8 cellular contexts compared by ENCODE assay signal in the genomic region with DNA sequence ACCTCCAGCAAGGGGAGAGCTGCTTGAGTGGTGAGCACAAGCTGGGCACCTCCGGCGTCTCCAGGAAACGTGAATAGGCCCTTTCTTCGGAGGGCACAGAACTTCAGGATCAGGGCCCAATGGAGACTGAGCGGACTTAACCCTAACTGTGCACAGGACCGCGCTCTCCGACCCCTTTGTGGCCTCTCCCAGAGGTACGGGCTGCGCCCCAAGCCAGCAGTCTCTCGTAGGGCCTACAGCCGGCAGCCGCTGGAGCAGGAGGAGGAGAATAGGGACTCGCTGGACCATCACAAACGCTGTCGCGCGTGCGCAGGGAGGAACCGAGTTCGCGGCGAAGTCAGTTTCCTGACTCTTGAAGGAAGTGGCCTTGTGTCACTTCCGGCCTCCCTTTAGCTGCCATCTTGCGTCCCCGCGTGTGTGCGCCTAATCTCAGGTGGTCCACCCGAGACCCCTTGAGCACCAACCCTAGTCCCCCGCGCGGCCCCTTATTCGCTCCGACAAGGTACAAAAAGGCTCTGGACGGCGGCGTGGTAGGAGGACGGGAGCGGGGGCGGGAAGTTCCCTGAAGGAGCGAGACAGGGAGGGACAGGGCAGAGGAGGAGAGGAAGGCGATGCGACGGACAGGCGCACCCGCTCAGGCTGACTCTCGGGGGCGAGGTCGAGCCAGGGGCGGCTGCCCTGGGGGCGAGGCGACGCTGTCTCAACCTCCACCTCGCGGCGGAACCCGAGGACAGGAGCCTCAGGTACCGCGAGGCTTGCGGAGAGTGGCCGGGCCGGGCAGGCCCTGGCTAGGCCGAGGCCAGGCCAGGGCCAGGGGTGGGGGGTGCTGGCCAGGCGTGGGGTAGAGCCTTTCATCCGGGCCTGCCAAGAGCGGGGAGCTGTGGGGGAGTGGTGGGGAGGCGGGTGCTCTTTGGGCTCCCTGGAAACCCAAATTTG. TPM values are rescaled to one million over a fixed set of nuclear protein-coding genes. Genes with fewer than 3 reads are reported as not detected.
DNase-seq lines count a peak whose midpoint lies in the region; ATAC-seq, FAIRE-seq and TF ChIP-seq lines count a peak whose summit lies in the region.

A gene (plus strand): TSS at position 386 of the 936 bp plus-strand sequence. CDS start 226 bp downstream, at position 612.

- H3K36me3 Mint-ChIP-seq in activated B cell treated with CpG ODN at 0.5 μM for 24 hours (ENCODE audit: low read depth): peaks cover 45% of the 10 kb centered on the region

- H3K27ac ChIP-seq in AG04450 (ENCODE audit: low read depth, low read length) (peak within 1 kb of the TSS; percentile 88), caudate nucleus (ENCODE audit: low read depth, low read length) (peak within 1 kb of the TSS; percentile 77)

- H3K4me3 ChIP-seq in AG04450 (ENCODE audit: low read depth, low read length): peak within 1 kb of the TSS; percentile 86

- FAIRE-seq in islet of Langerhans (lab: Jason Lieb, UNC): peak; percentile 81

- TF ChIP-seq CTCF in AG04450 (IDR thresholded peaks at IDR 0.05; ENCODE audit: low read depth, low read length) (no peak), activated B cell treated with CpG ODN at 0.5 μM for 24 hours (IDR thresholded peaks at IDR 0.05) (no peak)

- peak within 1 kb of the TSS; percentile 97 for H3K27ac Mint-ChIP-seq in activated B cell treated with CpG ODN at 0.5 μM for 24 hours

- no peaks in the 10 kb centered on the region for H3K27me3 ChIP-seq in AG04450 (ENCODE audit: control insufficient read depth, insufficient read depth, low read length)

- CTCF ChIA-PET in AG04450 (lab: Charles Lee): interaction anchor here (1.0 to 3.7 kb wide), 7 partner anchors 9 to 413 kb away, joined by 3 to 25 read pairs (median 10); no protein-coding TSS in a partner anchor
- CTCF ChIA-PET in activated B cell treated with CpG ODN at 0.5 μM for 24 hours (lab: Charles Lee): interaction anchor here (0.8 kb wide), 1 partner anchor 22 kb away, joined by 3 read pairs; no protein-coding TSS in a partner anchor

- peaks cover 33% of the 10 kb centered on the region for H3K4me1 Mint-ChIP-seq in activated B cell treated with CpG ODN at 0.5 μM for 24 hours

- POLR2A ChIA-PET in AG04450 (lab: Yijun Ruan, JAX): interaction anchor here (0.5 to 1.9 kb wide), 6 partner anchors 11 to 1009 kb away, joined by 3 to 8 read pairs (median 3); a partner anchor contains a TSS
- POLR2A ChIA-PET in activated B cell treated with CpG ODN at 0.5 μM for 24 hours (lab: Charles Lee): interaction anchor here (0.7 to 2.3 kb wide), 10 partner anchors 8 to 681 kb away, joined by 3 to 35 read pairs (median 4); a partner anchor contains a TSS

- H3K27me3 Mint-ChIP-seq in activated B cell treated with CpG ODN at 0.5 μM for 24 hours: peaks cover 4% of the 10 kb centered on the region

- peak within 1 kb of the TSS; percentile 97 for H3K4me3 Mint-ChIP-seq in activated B cell treated with CpG ODN at 0.5 μM for 24 hours

- H3K9me3 ChIP-seq in AG04450 (ENCODE audit: control insufficient read depth, insufficient read depth, low read length): no peaks in the 10 kb centered on the region; the same call in 1 of the 2 replicates

- DNase-seq in AG04450 (ENCODE audit: low read depth, low spot score): peak; percentile 92
- DNase-seq in NCI-H226: peak; percentile 98
- DNase-seq in activated B cell treated with CpG ODN at 0.5 μM for 24 hours: peak; percentile 88
- DNase-seq in caudate nucleus (lab: John Stamatoyannopoulos, UW): peak; percentile 56 to 99 (median 95)
- peak; percentile 92 for DNase-seq in stimulated activated CD4-positive, alpha-beta T cell treated with anti-CD3 and anti-CD28 coated beads, Interleukin-12 subunit alpha, Interleukin-12 subunit beta, amount 100 ng/mL, for 4 hours

- no peaks in the 10 kb centered on the region for H3K9me3 Mint-ChIP-seq in activated B cell treated with CpG ODN at 0.5 μM for 24 hours

- peak; percentile 97 for ATAC-seq in GM18909 (IDR thresholded peaks at IDR 0.05; ENCODE audit: poor library complexity, unreplicated experiment)
- peak; percentile 97 for ATAC-seq in HG03175 (IDR thresholded peaks at IDR 0.05; ENCODE audit: unreplicated experiment)
- ATAC-seq in activated B cell treated with CpG ODN at 0.5 μM for 24 hours (ENCODE audit: low read depth): peak; percentile 96

- intact Hi-C loops in activated B cell treated with CpG ODN at 0.5 μM for 24 hours (cut with micrococcal nuclease): loop anchor here (1.0 to 10.0 kb wide), 9 partner anchors 20 to 1739 kb away; a partner anchor contains a TSS

RNA-seq across cellular contexts. Expression of the gene that starts here (rescaled TPM):
- 707 and 755 TPM in 2 replicates for polyA plus RNA-seq in AG04450 (2011; rRNA removed)
- polyA minus RNA-seq in AG04450 (2011; rRNA and poly(A)+ RNA removed): 359 and 427 TPM in 2 replicates
- 753 and 798 TPM in 2 replicates for total RNA-seq in activated B cell treated with CpG ODN at 0.5 μM for 24 hours

Comparison
In these comparisons a context has a peak if more than half of its experiments do, and no peak if none do; other contexts are left out.
1. Peak in every context shown above with its lines: DNase-seq, ATAC-seq, H3K4me3 ChIP-seq and H3K27ac ChIP-seq.